ENCODE assay signal across 21 cellular contexts in the genomic region with DNA sequence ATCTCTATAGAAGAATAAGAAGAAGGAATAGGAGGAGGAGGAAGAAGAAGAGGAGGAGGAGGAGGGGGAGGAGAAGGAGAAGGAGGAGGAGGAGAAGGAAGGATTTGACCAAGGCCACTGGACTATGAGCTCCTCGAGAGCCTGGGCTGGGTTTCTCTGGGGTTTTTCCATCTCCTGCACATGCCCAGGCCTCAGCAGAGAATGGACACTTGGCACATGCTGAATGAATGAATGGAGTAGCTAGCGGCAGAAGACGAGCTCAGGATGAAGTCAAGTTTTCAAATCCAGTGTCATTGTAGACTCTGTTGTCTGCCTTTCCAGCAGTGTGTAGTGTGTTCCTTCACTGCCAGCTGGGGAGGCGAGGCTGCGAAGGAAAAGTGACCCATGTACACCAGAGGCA. TPM values are rescaled to one million over a fixed set of nuclear protein-coding genes. Genes with fewer than 3 reads are reported as not detected.
"Had no signal": no experiment of that assay in that cellular context is flagged by ENCODE, and none has a peak within 500 bp of the region (broad histone marks: within the 10 kb centered on the region; RNA-seq: fewer than 3 reads in every experiment).

No MANE protein-coding gene starts in this region.

- DNase-seq: IMR-90, KG1, MG63, NCI-H1092, NCI-H1105 treated with DMSO at 0.1 percent for 48 hours, NCI-H1436, NCI-H187, NCI-H2029, NCI-H2081 treated with DMSO at 0.1 percent for 48 hours, NCI-H2171, NCI-H226, NCI-H446, NCI-H510A, NCI-H524 treated with DMSO at 0.1 percent for 48 hours, NCI-H774, Right ventricle myocardium superior, RPMI8226, SIG-M5 had no signal

- ATAC-seq: HepG2 had no signal

- H3K27ac ChIP-seq: SJSA1, SK-N-MC had no signal

- H3K4me3 ChIP-seq: MG63, SJSA1, SK-N-MC had no signal

- H3K9me3 ChIP-seq: MG63, SJSA1 had no signal

- H3K27me3 ChIP-seq: MG63, SJSA1 had no signal

- H3K36me3 ChIP-seq: MG63, SJSA1 had no signal

RNA-seq across cellular contexts. Expression of a gene that starts 2.2 kb away (rescaled TPM):
- total RNA-seq: HepG2 had no signal
- polyA plus RNA-seq: HepG2 had no signal
